8 cellular contexts compared by ENCODE assay signal in genomic region chr17:57357392-57357784, GRCh38.
DNase-seq lines count a peak whose midpoint lies in the region; ATAC-seq, FAIRE-seq and TF ChIP-seq lines count a peak whose summit lies in the region.

No MANE protein-coding gene starts in this region.

- peaks cover 100% of the 10 kb centered on the region for H3K79me2 ChIP-seq in DND-41 (ENCODE audit: insufficient read depth, low read length)

- H3K4me1 ChIP-seq in DND-41 (ENCODE audit: insufficient read depth, low read length): peaks cover 73% of the 10 kb centered on the region
- no peaks in the 10 kb centered on the region for H3K4me1 ChIP-seq in endocrine pancreas (ENCODE audit: control insufficient read depth, insufficient read depth, low read length)
- H3K4me1 ChIP-seq in pancreas: peaks cover 11 to 14% (median 13%) of the 10 kb centered on the region in 3 donors

- H3K27ac ChIP-seq in DND-41 (ENCODE audit: low read length): peak overlapping the region; percentile 60
- peak overlapping the region; percentile 49 to 84 (median 78) for H3K27ac ChIP-seq in pancreas

- H3K9ac ChIP-seq in DND-41 (ENCODE audit: low read depth, low read length) (no peak overlapping the region), endocrine pancreas (ENCODE audit: control insufficient read depth, insufficient read depth, low read length) (peak overlapping the region; percentile 78)

- H3K4me3 ChIP-seq in DND-41 (ENCODE audit: low read depth in 1 of 2, low read length in 2 of 2): no peak overlapping the region
- peak overlapping the region; percentile 58 for H3K4me3 ChIP-seq in endocrine pancreas (ENCODE audit: control insufficient read depth, insufficient read depth, low read length)
- H3K4me3 ChIP-seq in pancreas: peak overlapping the region in 2 of 4 donors; percentile 10 to 22
- H3K4me3 ChIP-seq in foreskin fibroblast (ENCODE audit: low read depth in 1 of 2, low read length in 2 of 2): no peak overlapping the region

- TF ChIP-seq CTCF in DND-41 (IDR thresholded peaks at IDR 0.05; ENCODE audit: borderline replicate concordance, extremely low read depth, low read length, poor library complexity, severe bottlenecking): no peak
- no peak for TF ChIP-seq CTCF in pancreas (IDR thresholded peaks at IDR 0.05)
- no peak for TF ChIP-seq CTCF in foreskin fibroblast (IDR thresholded peaks at IDR 0.05; ENCODE audit: low read depth, low read length)

- peak overlapping the region; percentile 4; the same call in 1 of the 2 replicates for H3K4me2 ChIP-seq in DND-41 (ENCODE audit: insufficient read depth, low read length)

- peaks cover 90% of the 10 kb centered on the region for H3K36me3 ChIP-seq in DND-41 (ENCODE audit: insufficient read depth, low read length)
- no peaks in the 10 kb centered on the region for H3K36me3 ChIP-seq in endocrine pancreas (ENCODE audit: control insufficient read depth, insufficient read depth, low read length)
- no peaks in the 10 kb centered on the region for H3K36me3 ChIP-seq in pancreas

- no peaks in the 10 kb centered on the region for H3K9me3 ChIP-seq in DND-41 (ENCODE audit: insufficient read depth, low read length, severe bottlenecking)
- H3K9me3 ChIP-seq in endocrine pancreas (ENCODE audit: control insufficient read depth, low read length): no peaks in the 10 kb centered on the region
- H3K9me3 ChIP-seq in pancreas: no peaks in the 10 kb centered on the region

- H4K20me1 ChIP-seq in DND-41 (ENCODE audit: insufficient read depth, low read length): peaks cover 83% of the 10 kb centered on the region

- intact Hi-C loops in pancreas (cut with DNase I): no loop called here

- no peak for FAIRE-seq in pancreas (lab: Jason Lieb, UNC)

- no peak overlapping the region for H2AFZ ChIP-seq in DND-41 (ENCODE audit: low read depth, low read length)

- ATAC-seq in DND-41 (ENCODE audit: insufficient read depth, low read depth) (peak; percentile 15), GM21515 (IDR thresholded peaks at IDR 0.05; ENCODE audit: unreplicated experiment) (peak; percentile 42), pancreas (peak; percentile 97 to 99 (median 98))

- peak; percentile 31 for DNase-seq in DND-41
- DNase-seq in NCI-H146 treated with DMSO at 0.1 percent for 48 hours (lab: John Stamatoyannopoulos, UW; ENCODE audit: unreplicated experiment): peak; percentile 25
- DNase-seq in pancreas: peak; percentile 81 to 93 (median 86)
- DNase-seq in NCI-H524 treated with DMSO at 0.1 percent for 48 hours (lab: John Stamatoyannopoulos, UW): no peak
- no peak for DNase-seq in OCI-M1 (lab: John Stamatoyannopoulos, UW)
- DNase-seq in foreskin fibroblast: no peak

- H3K27me3 ChIP-seq in DND-41 (ENCODE audit: insufficient read depth, low read length, poor library complexity) (no peaks in the 10 kb centered on the region), endocrine pancreas (ENCODE audit: control insufficient read depth, insufficient read depth, low read length) (no peaks in the 10 kb centered on the region), pancreas (no peaks in the 10 kb centered on the region)

- WGBS in pancreas, 2 donors: 7 to 32% methylated on average over 11 of the region's 11 CpGs

Comparison
In these comparisons a context has a peak if more than half of its experiments do, and no peak if none do; other contexts are left out.
1. ATAC-seq: peak in every context shown above with its lines; median percentile 98 in pancreas; 42 in GM21515; 15 in DND-41.
2. DNase-seq: peak in DND-41 (single experiment), NCI-H146 treated with DMSO at 0.1 percent for 48 hours (single experiment) and pancreas (6 of 6); none in NCI-H524 treated with DMSO at 0.1 percent for 48 hours (single experiment), OCI-M1 (single experiment) and foreskin fibroblast (0 of 2).